11 cellular contexts compared by ENCODE assay signal in the genomic region with DNA sequence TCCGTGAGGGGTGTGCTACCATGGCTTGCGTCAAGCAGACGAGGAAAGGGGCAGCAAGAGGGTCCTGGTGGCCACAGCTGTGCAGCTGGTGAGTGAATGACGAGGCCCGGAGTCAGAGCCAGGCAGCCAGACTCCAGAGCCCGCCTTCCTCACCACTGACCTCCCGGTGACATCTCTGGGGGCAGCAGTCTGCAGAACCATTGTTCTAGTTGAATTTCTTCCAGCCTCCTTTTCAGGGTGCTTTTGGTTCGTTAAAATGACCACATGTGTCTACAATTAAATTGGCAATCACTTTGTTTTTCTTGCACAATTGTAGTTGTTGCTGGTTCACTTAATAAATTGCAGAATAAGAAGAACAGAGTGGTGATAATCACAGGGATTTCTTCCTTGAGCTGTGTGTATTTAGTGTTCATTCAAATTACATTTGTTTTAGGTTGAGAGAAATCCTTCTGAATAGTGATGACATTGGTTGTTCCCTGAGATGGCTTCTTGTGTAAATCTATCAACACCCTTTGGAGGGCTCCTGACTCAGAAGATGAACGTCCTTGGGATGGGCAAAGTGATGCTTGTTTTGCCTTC.
DNase-seq lines count a peak whose midpoint lies in the region; ATAC-seq, FAIRE-seq and TF ChIP-seq lines count a peak whose summit lies in the region.
"Had no signal": no experiment of that assay in that cellular context is flagged by ENCODE, and none has a peak within 500 bp of the region (broad histone marks: within the 10 kb centered on the region; RNA-seq: fewer than 3 reads in every experiment).

No MANE protein-coding gene starts in this region.

- peak overlapping the region in 1 of 4 donors; percentile 3 for H3K27ac ChIP-seq in body of pancreas
- H3K27ac ChIP-seq in MM.1S (ENCODE audit: low read length), result no peak overlapping the region

- intact Hi-C loops in body of pancreas (cut with DNase I), result no loop called here
- intact Hi-C loops in sciatic nerve (cut with DNase I), result no loop called here

- H4K20me1 ChIP-seq in MM.1S (ENCODE audit: insufficient read depth, low read length), result no peaks in the 10 kb centered on the region

- TF ChIP-seq POLR2A in body of pancreas (IDR thresholded peaks at IDR 0.05) (no peak), GM12891 (IDR thresholded peaks at IDR 0.05; ENCODE audit: low read depth, low read length) (no peak)

- WGBS in body of pancreas, 2 donors, result 66 to 73% methylated on average over 9 of the region's 9 CpGs

- ATAC-seq in body of pancreas (no peak), sciatic nerve (peak; percentile 98)

- H2AFZ ChIP-seq in MM.1S (ENCODE audit: low read length), result no peak overlapping the region

- no peaks in the 10 kb centered on the region for H3K36me3 ChIP-seq in body of pancreas (replicated peaks in 1 of 2; ENCODE audit: insufficient read depth in 1 of 2, low read depth in 2 of 2)
- H3K36me3 ChIP-seq in MM.1S (replicated peaks; ENCODE audit: insufficient read depth, low read length), result no peaks in the 10 kb centered on the region

- H3K4me3 ChIP-seq in body of pancreas (no peak overlapping the region), MM.1S (ENCODE audit: low read length) (no peak overlapping the region)

- no peaks in the 10 kb centered on the region for H3K27me3 ChIP-seq in body of pancreas
- no peaks in the 10 kb centered on the region for H3K27me3 ChIP-seq in MM.1S (replicated peaks; ENCODE audit: insufficient read depth, low read length)

- peak; percentile 47 for DNase-seq in GM04504 (ENCODE audit: low read depth)
- peak in 3 of 4 donors; percentile 16 to 19 (median 17) for DNase-seq in body of pancreas
- DNase-seq in hypothalamus (lab: John Stamatoyannopoulos, UW), result peak in 34 of 51 donors; percentile 7 to 74 (median 39)
- DNase-seq in sciatic nerve (ENCODE audit: low spot score), result peak; percentile 78
- no peak for DNase-seq in GM12891 (ENCODE audit: insufficient read length, low spot score)
- DNase-seq in MM.1S, result no peak
- no peak for DNase-seq in NCI-H1105 (lab: John Stamatoyannopoulos, UW)
- DNase-seq in epidermal melanocyte (ENCODE audit: insufficient read length, low spot score), result no peak
- DNase-seq: activated naive CD4-positive, alpha-beta T cell treated with anti-CD3 and anti-CD28 coated beads for 36 hours; GDM1; stimulated activated CD4-positive, alpha-beta T cell treated with anti-CD3 and anti-CD28 coated beads, Interleukin-4, amount 100 ng/mL, for 4 hours had no signal

- H3K79me2 ChIP-seq in MM.1S (ENCODE audit: low read length), result no peaks in the 10 kb centered on the region

- TF ChIP-seq CTCF in body of pancreas (IDR thresholded peaks at IDR 0.05) (no peak), MM.1S (IDR thresholded peaks at IDR 0.05; ENCODE audit: low read length) (no peak)

- no peaks in the 10 kb centered on the region for H3K9me2 ChIP-seq in MM.1S (replicated peaks; ENCODE audit: insufficient read depth, low read length)

- FAIRE-seq in GM12891 (lab: Jason Lieb, UNC), result no peak

- H3K4me1 ChIP-seq in body of pancreas (peaks cover 8% of the 10 kb centered on the region), MM.1S (ENCODE audit: low read length) (no peaks in the 10 kb centered on the region)

- no peak overlapping the region for H3K9ac ChIP-seq in MM.1S (ENCODE audit: low read length)

- H3K4me2 ChIP-seq in MM.1S (ENCODE audit: low read depth, low read length), result no peak overlapping the region

- H3K9me3 ChIP-seq in body of pancreas (no peaks in the 10 kb centered on the region), MM.1S (replicated peaks; ENCODE audit: insufficient read depth, low read length) (no peaks in the 10 kb centered on the region)

- no peaks in the 10 kb centered on the region for H3F3A ChIP-seq in MM.1S (ENCODE audit: insufficient read depth, low read length)

TF ChIP-seq in GM12891, 5 proteins besides CTCF, POLR2A, EP300 and RAD21:
- TF ChIP-seq SPI1 (IDR thresholded peaks at IDR 0.05; ENCODE audit: low read depth, low read length), result no peak
- TF ChIP-seq PAX5 (IDR thresholded peaks at IDR 0.05; ENCODE audit: insufficient read depth, low read length, severe bottlenecking), result no peak
- no peak for TF ChIP-seq POU2F2 (IDR thresholded peaks at IDR 0.05; ENCODE audit: low read depth, low read length)
- TF ChIP-seq POLR2AphosphoS5 (IDR thresholded peaks at IDR 0.05; ENCODE audit: low read depth, low read length), result no peak
- no peak for TF ChIP-seq TAF1 (IDR thresholded peaks at IDR 0.05; ENCODE audit: low read depth, low read length)

Comparison
In these comparisons a context has a peak if more than half of its experiments do, and no peak if none do; other contexts are left out.
1. DNase-seq: peak in GM04504 (single experiment), body of pancreas (3 of 4), hypothalamus (34 of 51) and sciatic nerve (single experiment); none in GM12891 (single experiment), MM.1S (single experiment), NCI-H1105 (single experiment) and epidermal melanocyte (single experiment).